In genomic region chr4:186067757-186068385, GRCh38 we compare ENCODE assay signal across 8 cellular contexts. TPM values are rescaled to one million over a fixed set of nuclear protein-coding genes. Genes with fewer than 3 reads are reported as not detected.
DNase-seq lines count a peak whose midpoint lies in the region; ATAC-seq and TF ChIP-seq lines count a peak whose summit lies in the region.

No MANE protein-coding gene starts in this region.

- TF ChIP-seq CTCF in BJ (IDR thresholded peaks at IDR 0.05; ENCODE audit: insufficient read depth, low read depth, low read length) (peak; percentile 54), prostate gland (IDR thresholded peaks at IDR 0.05) (peak in 3 of 4 experiments; percentile 61 to 70 (median 67))

- no peaks in the 10 kb centered on the region for H3K4me1 ChIP-seq in prostate gland (replicated peaks)

- CTCF ChIA-PET in BJ (lab: Yijun Ruan, JAX) = interaction anchor here (0.7 to 1.6 kb wide), 5 partner anchors 11 to 1028 kb away, joined by 3 to 10 read pairs (median 4); no protein-coding TSS in a partner anchor

- H3K27me3 ChIP-seq in BJ (ENCODE audit: control insufficient read depth, insufficient read depth, low read length) (no peaks in the 10 kb centered on the region), prostate gland (replicated peaks; ENCODE audit: insufficient read depth) (no peaks in the 10 kb centered on the region)

- H3K36me3 ChIP-seq in BJ (ENCODE audit: control insufficient read depth, insufficient read depth, low read length) (no peaks in the 10 kb centered on the region), prostate gland (no peaks in the 10 kb centered on the region)

- intact Hi-C loops in prostate gland (cut with DNase I) = loop anchor here (2.0 to 5.0 kb wide), 2 partner anchors 69 to 134 kb away; no protein-coding TSS in a partner anchor

- POLR2A ChIA-PET in BJ (lab: Charles Lee) = no interaction called here

- WGBS in prostate gland = 46% methylated on average over 9 of the region's 9 CpGs

- DNase-seq in BJ (ENCODE audit: low read depth) (no peak), NCI-H524 (lab: John Stamatoyannopoulos, UW) (peak; percentile 42 to 77), globus pallidus (ENCODE audit: low spot score) (peak; percentile 78), prostate gland (ENCODE audit: low spot score) (peak; percentile 80), NCI-H69 (lab: John Stamatoyannopoulos, UW) (no peak)
- peak; percentile 71 for DNase-seq in activated effector memory CD4-positive, alpha-beta T cell treated with anti-CD3 and anti-CD28 coated beads, Interleukin-2, amount 50 U/mL, for 16 hours

- H3K27ac ChIP-seq in prostate gland = peak overlapping the region in 1 of 2 donors; percentile 68

- H3K4me3 ChIP-seq in BJ (ENCODE audit: low read depth, low read length) (no peak overlapping the region), prostate gland (peak overlapping the region; percentile 29 to 44)

- no peak for TF ChIP-seq POLR2A in prostate gland (IDR thresholded peaks at IDR 0.05)

- no peaks in the 10 kb centered on the region for H3K9me3 ChIP-seq in prostate gland

- ATAC-seq in GM18519 (IDR thresholded peaks at IDR 0.05; ENCODE audit: low FRiP score, unreplicated experiment) = peak; percentile 83
- ATAC-seq in HG03064 (IDR thresholded peaks at IDR 0.05; ENCODE audit: low read depth, unreplicated experiment) = peak; percentile 80

RNA-seq across cellular contexts. Expression of gene TLR3, which starts 1.1 kb away (rescaled TPM):
- polyA plus RNA-seq in BJ (2011; rRNA removed) = 0.44 and 0.98 TPM in 2 replicates
- polyA minus RNA-seq in BJ (2011; rRNA and poly(A)+ RNA removed) = 0.33 and 0.77 TPM in 2 replicates
- total RNA-seq in prostate gland = 1 to 10 TPM; 4.3 to 5.2 TPM

RNA-seq across cellular contexts. Expression of gene FAM149A, which starts 36.6 kb away (rescaled TPM):
- 0.32 TPM in 1 of 2 replicates, not detected in the other for polyA plus RNA-seq in BJ (2011; rRNA removed)
- polyA minus RNA-seq in BJ (2011; rRNA and poly(A)+ RNA removed) = not detected in 2 replicates
- 10 to 100 TPM; 12.9 to 27.0 TPM for total RNA-seq in prostate gland

Comparison
In these comparisons a context has a peak if more than half of its experiments do, and no peak if none do; other contexts are left out.
1. DNase-seq: peak in NCI-H524 (2 of 2), activated effector memory CD4-positive, alpha-beta T cell treated with anti-CD3 and anti-CD28 coated beads, Interleukin-2, amount 50 U/mL, for 16 hours (single experiment), globus pallidus (single experiment) and prostate gland (single experiment); none in BJ (single experiment) and NCI-H69 (single experiment).